In the genomic region with DNA sequence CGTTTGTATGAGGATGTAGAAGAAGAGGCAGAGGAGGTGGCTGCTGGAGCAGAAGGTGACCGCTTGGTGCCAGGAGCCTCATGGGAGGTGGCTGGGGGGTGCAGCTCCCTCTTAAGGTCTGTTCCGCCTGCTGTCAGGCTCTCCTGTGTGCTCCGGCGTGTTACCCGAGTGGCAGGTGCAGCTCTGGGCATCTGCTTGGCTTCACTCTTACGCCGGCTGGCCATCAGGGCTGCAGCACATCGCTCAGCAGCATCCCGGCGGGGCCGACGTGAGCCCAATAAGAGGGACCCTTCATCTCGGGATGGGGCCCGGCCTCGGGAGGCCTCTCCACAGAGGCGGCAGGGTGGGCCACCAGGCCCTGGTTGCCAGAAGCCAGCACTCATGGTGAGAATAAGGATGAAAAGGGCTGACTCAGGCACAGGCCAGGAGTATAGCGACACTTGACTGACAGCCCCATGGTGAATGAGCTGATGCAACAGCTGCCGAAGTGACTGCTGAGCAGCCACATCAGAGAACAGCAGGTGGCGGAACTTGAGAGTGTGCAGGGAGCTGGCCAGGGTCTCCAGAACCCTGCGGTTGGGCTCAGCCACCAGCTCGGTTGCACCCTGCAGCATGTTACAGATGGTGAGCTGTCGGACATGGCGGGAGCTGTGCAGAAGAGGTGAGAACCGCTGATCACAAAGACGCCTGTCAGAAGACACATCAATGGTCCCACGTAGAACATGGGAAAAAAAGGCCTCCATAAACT, we compare ENCODE assay signal across 1 cellular context.
TF ChIP-seq lines count a peak whose summit lies in the region.

No MANE protein-coding gene starts in this region.

TF ChIP-seq in K562, 482 proteins besides CTCF, POLR2A, EP300 and RAD21 (continued from another document and continues in another):
- TF ChIP-seq BHLHE40 (IDR thresholded peaks at IDR 0.05; ENCODE audit: low read length) (no peak), SAFB (IDR thresholded peaks at IDR 0.05; ENCODE audit: borderline replicate concordance, low read depth, low read length) (no peak), HMGN3 (IDR thresholded peaks at IDR 0.05; ENCODE audit: borderline replicate concordance, extremely low read depth, insufficient read length, low read depth, low read length) (peak; percentile 74), GABPB2 (CRISPR knock-in tag; conservative IDR thresholded peaks at IDR 0.05) (no peak), MCM3 (IDR thresholded peaks at IDR 0.05) (no peak), HDAC2 (IDR thresholded peaks at IDR 0.05) (0 out of 2 replicates have a peak, but pooled peaks have one; percentile 63), RBM17 (IDR thresholded peaks at IDR 0.05; ENCODE audit: borderline replicate concordance, low read depth, low read length) (no peak), ERF (CRISPR knock-in tag; IDR thresholded peaks at IDR 0.05) (no peak), KLF6 (CRISPR knock-in tag; IDR thresholded peaks at IDR 0.05; ENCODE audit: borderline replicate concordance) (no peak), ZNF165 (CRISPR knock-in tag; IDR thresholded peaks at IDR 0.05; ENCODE audit: borderline replicate concordance) (no peak), STAT5B (CRISPR knock-in tag; IDR thresholded peaks at IDR 0.05) (no peak), TSC22D4 (tag; IDR thresholded peaks at IDR 0.05) (no peak), ZNF23 (CRISPR knock-in tag; IDR thresholded peaks at IDR 0.05) (no peak), ZNF12 (CRISPR knock-in tag; IDR thresholded peaks at IDR 0.05) (no peak), TBL1XR1 (IDR thresholded peaks at IDR 0.05; ENCODE audit: low read length in 2 of 2) (no peak), TCF7 (IDR thresholded peaks at IDR 0.05; ENCODE audit: borderline replicate concordance) (no peak), MCM5 (IDR thresholded peaks at IDR 0.05; ENCODE audit: low read depth) (no peak), STAT5A (IDR thresholded peaks at IDR 0.05; ENCODE audit: borderline replicate concordance, low read length) (no peak), GATAD2A (IDR thresholded peaks at IDR 0.05) (no peak), RBFOX2 (IDR thresholded peaks at IDR 0.05; ENCODE audit: low read depth, low read length) (peak; percentile 73), CAMTA2 (CRISPR knock-in tag; conservative IDR thresholded peaks at IDR 0.05) (no peak), OTX1 (CRISPR knock-in tag; IDR thresholded peaks at IDR 0.05) (no peak), HMG20B (CRISPR knock-in tag; IDR thresholded peaks at IDR 0.05) (no peak), TEAD4 (IDR thresholded peaks at IDR 0.05; ENCODE audit: low read length) (no peak), TEAD4 (CRISPR knock-in tag; IDR thresholded peaks at IDR 0.05; ENCODE audit: borderline replicate concordance) (no peak), PYGO2 (tag; IDR thresholded peaks at IDR 0.05) (no peak)
- TF ChIP-seq, protein P1, sequence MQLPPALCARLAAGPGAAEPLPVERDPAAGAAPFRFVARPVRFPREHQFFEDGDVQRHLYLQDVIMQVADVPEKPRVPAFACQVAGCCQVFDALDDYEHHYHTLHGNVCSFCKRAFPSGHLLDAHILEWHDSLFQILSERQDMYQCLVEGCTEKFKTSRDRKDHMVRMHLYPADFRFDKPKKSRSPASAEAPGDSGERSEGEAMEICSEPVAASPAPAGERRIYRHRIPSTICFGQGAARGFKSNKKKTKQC (CRISPR knock-in tag; IDR thresholded peaks at IDR 0.05): peak; percentile 77; the same call in 1 of the 2 replicates
- TF ChIP-seq, protein P2, sequence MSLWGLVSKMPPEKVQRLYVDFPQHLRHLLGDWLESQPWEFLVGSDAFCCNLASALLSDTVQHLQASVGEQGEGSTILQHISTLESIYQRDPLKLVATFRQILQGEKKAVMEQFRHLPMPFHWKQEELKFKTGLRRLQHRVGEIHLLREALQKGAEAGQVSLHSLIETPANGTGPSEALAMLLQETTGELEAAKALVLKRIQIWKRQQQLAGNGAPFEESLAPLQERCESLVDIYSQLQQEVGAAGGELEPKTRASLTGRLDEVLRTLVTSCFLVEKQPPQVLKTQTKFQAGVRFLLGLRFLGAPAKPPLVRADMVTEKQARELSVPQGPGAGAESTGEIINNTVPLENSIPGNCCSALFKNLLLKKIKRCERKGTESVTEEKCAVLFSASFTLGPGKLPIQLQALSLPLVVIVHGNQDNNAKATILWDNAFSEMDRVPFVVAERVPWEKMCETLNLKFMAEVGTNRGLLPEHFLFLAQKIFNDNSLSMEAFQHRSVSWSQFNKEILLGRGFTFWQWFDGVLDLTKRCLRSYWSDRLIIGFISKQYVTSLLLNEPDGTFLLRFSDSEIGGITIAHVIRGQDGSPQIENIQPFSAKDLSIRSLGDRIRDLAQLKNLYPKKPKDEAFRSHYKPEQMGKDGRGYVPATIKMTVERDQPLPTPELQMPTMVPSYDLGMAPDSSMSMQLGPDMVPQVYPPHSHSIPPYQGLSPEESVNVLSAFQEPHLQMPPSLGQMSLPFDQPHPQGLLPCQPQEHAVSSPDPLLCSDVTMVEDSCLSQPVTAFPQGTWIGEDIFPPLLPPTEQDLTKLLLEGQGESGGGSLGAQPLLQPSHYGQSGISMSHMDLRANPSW (CRISPR knock-in tag; IDR thresholded peaks at IDR 0.05): no peak
- TF ChIP-seq, protein P3, sequence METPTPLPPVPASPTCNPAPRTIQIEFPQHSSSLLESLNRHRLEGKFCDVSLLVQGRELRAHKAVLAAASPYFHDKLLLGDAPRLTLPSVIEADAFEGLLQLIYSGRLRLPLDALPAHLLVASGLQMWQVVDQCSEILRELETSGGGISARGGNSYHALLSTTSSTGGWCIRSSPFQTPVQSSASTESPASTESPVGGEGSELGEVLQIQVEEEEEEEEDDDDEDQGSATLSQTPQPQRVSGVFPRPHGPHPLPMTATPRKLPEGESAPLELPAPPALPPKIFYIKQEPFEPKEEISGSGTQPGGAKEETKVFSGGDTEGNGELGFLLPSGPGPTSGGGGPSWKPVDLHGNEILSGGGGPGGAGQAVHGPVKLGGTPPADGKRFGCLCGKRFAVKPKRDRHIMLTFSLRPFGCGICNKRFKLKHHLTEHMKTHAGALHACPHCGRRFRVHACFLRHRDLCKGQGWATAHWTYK (CRISPR knock-in tag; IDR thresholded peaks at IDR 0.05): no peak
- TF ChIP-seq, protein P4, sequence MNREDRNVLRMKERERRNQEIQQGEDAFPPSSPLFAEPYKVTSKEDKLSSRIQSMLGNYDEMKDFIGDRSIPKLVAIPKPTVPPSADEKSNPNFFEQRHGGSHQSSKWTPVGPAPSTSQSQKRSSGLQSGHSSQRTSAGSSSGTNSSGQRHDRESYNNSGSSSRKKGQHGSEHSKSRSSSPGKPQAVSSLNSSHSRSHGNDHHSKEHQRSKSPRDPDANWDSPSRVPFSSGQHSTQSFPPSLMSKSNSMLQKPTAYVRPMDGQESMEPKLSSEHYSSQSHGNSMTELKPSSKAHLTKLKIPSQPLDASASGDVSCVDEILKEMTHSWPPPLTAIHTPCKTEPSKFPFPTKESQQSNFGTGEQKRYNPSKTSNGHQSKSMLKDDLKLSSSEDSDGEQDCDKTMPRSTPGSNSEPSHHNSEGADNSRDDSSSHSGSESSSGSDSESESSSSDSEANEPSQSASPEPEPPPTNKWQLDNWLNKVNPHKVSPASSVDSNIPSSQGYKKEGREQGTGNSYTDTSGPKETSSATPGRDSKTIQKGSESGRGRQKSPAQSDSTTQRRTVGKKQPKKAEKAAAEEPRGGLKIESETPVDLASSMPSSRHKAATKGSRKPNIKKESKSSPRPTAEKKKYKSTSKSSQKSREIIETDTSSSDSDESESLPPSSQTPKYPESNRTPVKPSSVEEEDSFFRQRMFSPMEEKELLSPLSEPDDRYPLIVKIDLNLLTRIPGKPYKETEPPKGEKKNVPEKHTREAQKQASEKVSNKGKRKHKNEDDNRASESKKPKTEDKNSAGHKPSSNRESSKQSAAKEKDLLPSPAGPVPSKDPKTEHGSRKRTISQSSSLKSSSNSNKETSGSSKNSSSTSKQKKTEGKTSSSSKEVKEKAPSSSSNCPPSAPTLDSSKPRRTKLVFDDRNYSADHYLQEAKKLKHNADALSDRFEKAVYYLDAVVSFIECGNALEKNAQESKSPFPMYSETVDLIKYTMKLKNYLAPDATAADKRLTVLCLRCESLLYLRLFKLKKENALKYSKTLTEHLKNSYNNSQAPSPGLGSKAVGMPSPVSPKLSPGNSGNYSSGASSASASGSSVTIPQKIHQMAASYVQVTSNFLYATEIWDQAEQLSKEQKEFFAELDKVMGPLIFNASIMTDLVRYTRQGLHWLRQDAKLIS (CRISPR knock-in tag; IDR thresholded peaks at IDR 0.05): no peak
- TF ChIP-seq, protein P5, sequence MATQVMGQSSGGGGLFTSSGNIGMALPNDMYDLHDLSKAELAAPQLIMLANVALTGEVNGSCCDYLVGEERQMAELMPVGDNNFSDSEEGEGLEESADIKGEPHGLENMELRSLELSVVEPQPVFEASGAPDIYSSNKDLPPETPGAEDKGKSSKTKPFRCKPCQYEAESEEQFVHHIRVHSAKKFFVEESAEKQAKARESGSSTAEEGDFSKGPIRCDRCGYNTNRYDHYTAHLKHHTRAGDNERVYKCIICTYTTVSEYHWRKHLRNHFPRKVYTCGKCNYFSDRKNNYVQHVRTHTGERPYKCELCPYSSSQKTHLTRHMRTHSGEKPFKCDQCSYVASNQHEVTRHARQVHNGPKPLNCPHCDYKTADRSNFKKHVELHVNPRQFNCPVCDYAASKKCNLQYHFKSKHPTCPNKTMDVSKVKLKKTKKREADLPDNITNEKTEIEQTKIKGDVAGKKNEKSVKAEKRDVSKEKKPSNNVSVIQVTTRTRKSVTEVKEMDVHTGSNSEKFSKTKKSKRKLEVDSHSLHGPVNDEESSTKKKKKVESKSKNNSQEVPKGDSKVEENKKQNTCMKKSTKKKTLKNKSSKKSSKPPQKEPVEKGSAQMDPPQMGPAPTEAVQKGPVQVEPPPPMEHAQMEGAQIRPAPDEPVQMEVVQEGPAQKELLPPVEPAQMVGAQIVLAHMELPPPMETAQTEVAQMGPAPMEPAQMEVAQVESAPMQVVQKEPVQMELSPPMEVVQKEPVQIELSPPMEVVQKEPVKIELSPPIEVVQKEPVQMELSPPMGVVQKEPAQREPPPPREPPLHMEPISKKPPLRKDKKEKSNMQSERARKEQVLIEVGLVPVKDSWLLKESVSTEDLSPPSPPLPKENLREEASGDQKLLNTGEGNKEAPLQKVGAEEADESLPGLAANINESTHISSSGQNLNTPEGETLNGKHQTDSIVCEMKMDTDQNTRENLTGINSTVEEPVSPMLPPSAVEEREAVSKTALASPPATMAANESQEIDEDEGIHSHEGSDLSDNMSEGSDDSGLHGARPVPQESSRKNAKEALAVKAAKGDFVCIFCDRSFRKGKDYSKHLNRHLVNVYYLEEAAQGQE (CRISPR knock-in tag; IDR thresholded peaks at IDR 0.05; ENCODE audit: low read depth): peak; percentile 70; the same call in 1 of the 2 replicates
- TF ChIP-seq, protein P6, sequence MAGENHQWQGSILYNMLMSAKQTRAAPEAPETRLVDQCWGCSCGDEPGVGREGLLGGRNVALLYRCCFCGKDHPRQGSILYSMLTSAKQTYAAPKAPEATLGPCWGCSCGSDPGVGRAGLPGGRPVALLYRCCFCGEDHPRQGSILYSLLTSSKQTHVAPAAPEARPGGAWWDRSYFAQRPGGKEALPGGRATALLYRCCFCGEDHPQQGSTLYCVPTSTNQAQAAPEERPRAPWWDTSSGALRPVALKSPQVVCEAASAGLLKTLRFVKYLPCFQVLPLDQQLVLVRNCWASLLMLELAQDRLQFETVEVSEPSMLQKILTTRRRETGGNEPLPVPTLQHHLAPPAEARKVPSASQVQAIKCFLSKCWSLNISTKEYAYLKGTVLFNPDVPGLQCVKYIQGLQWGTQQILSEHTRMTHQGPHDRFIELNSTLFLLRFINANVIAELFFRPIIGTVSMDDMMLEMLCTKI (IDR thresholded peaks at IDR 0.05; ENCODE audit: partially characterized antibody): no peak
- TF ChIP-seq, protein P7, sequence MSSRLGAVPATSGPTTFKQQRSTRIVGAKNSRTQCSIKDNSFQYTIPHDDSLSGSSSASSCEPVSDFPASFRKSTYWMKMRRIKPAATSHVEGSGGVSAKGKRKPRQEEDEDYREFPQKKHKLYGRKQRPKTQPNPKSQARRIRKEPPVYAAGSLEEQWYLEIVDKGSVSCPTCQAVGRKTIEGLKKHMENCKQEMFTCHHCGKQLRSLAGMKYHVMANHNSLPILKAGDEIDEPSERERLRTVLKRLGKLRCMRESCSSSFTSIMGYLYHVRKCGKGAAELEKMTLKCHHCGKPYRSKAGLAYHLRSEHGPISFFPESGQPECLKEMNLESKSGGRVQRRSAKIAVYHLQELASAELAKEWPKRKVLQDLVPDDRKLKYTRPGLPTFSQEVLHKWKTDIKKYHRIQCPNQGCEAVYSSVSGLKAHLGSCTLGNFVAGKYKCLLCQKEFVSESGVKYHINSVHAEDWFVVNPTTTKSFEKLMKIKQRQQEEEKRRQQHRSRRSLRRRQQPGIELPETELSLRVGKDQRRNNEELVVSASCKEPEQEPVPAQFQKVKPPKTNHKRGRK (tag; IDR thresholded peaks at IDR 0.05): no peak
- TF ChIP-seq, protein P8, sequence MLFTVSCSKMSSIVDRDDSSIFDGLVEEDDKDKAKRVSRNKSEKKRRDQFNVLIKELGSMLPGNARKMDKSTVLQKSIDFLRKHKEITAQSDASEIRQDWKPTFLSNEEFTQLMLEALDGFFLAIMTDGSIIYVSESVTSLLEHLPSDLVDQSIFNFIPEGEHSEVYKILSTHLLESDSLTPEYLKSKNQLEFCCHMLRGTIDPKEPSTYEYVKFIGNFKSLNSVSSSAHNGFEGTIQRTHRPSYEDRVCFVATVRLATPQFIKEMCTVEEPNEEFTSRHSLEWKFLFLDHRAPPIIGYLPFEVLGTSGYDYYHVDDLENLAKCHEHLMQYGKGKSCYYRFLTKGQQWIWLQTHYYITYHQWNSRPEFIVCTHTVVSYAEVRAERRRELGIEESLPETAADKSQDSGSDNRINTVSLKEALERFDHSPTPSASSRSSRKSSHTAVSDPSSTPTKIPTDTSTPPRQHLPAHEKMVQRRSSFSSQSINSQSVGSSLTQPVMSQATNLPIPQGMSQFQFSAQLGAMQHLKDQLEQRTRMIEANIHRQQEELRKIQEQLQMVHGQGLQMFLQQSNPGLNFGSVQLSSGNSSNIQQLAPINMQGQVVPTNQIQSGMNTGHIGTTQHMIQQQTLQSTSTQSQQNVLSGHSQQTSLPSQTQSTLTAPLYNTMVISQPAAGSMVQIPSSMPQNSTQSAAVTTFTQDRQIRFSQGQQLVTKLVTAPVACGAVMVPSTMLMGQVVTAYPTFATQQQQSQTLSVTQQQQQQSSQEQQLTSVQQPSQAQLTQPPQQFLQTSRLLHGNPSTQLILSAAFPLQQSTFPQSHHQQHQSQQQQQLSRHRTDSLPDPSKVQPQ (CRISPR knock-in tag; IDR thresholded peaks at IDR 0.05; ENCODE audit: borderline replicate concordance): no peak
- TF ChIP-seq, protein P9, sequence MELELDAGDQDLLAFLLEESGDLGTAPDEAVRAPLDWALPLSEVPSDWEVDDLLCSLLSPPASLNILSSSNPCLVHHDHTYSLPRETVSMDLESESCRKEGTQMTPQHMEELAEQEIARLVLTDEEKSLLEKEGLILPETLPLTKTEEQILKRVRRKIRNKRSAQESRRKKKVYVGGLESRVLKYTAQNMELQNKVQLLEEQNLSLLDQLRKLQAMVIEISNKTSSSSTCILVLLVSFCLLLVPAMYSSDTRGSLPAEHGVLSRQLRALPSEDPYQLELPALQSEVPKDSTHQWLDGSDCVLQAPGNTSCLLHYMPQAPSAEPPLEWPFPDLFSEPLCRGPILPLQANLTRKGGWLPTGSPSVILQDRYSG (tag; conservative IDR thresholded peaks at IDR 0.05; ENCODE audit: low read depth): no peak
- TF ChIP-seq, protein P10, sequence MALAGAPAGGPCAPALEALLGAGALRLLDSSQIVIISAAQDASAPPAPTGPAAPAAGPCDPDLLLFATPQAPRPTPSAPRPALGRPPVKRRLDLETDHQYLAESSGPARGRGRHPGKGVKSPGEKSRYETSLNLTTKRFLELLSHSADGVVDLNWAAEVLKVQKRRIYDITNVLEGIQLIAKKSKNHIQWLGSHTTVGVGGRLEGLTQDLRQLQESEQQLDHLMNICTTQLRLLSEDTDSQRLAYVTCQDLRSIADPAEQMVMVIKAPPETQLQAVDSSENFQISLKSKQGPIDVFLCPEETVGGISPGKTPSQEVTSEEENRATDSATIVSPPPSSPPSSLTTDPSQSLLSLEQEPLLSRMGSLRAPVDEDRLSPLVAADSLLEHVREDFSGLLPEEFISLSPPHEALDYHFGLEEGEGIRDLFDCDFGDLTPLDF (CRISPR knock-in tag; IDR thresholded peaks at IDR 0.05): no peak
